33 cellular contexts compared by ENCODE assay signal in genomic region chr20:54860716-54861115, GRCh38.
"Had no signal": no experiment of that assay in that cellular context is flagged by ENCODE, and none has a peak within 500 bp of the region (broad histone marks: within the 10 kb centered on the region; RNA-seq: fewer than 3 reads in every experiment).

No MANE protein-coding gene starts in this region.

- H3K9ac ChIP-seq: SK-N-SH had no signal

- ATAC-seq: Panc1, Right ventricle myocardium inferior had no signal

- H3K36me3 ChIP-seq: MG63, SJCRH30 had no signal

- H3K4me1 ChIP-seq: SJCRH30 had no signal

- FAIRE-seq: RCC 7860 had no signal

- DNase-seq: Kasumi-1, KG1, MG63, NCI-H1048, NCI-H1092 treated with DMSO at 0.1 percent for 48 hours, NCI-H1105 treated with DMSO at 0.1 percent for 48 hours, NCI-H1417, NCI-H1436, NCI-H146, NCI-H1694, NCI-H187, NCI-H1930, NCI-H2029 treated with DMSO at 0.1 percent for 48 hours, NCI-H2081 treated with DMSO at 0.1 percent for 48 hours, NCI-H2107, NCI-H2171, NCI-H226, NCI-H446 treated with DMSO at 0.1 percent for 48 hours, NCI-H510A, NCI-H524, NCI-H526, NCI-H69, NCI-H748 treated with DMSO at 0.1 percent for 48 hours, PC-9, SHP77, SIG-M5, SJCRH30, SK-N-SH, SW 1271 had no signal

- H3K9me3 ChIP-seq: MG63, SJCRH30, SK-N-SH had no signal

- H3K27me3 ChIP-seq: MG63 had no signal

- H2AFZ ChIP-seq: PC-9 had no signal

- H3K27ac ChIP-seq: PC-9, RWPE1, SJCRH30 had no signal

- H3K4me3 ChIP-seq: MG63, PC-9, SJCRH30 had no signal

- H3K4me2 ChIP-seq: PC-9, SK-N-SH had no signal
